ENCODE assay signal across 9 cellular contexts in genomic region chr19:40571005-40571318, GRCh38. TPM values are rescaled to one million over a fixed set of nuclear protein-coding genes. Genes with fewer than 3 reads are reported as not detected.
DNase-seq lines count a peak whose midpoint lies in the region; ATAC-seq and TF ChIP-seq lines count a peak whose summit lies in the region.
"Had no signal": no experiment of that assay in that cellular context is flagged by ENCODE, and none has a peak within 500 bp of the region (broad histone marks: within the 10 kb centered on the region; RNA-seq: fewer than 3 reads in every experiment).

No MANE protein-coding gene starts in this region.

- no peaks in the 10 kb centered on the region for H4K20me1 ChIP-seq in hepatocyte (ENCODE audit: insufficient read depth, poor library complexity, severe bottlenecking)

- CTCF ChIA-PET in activated CD8-positive, alpha-beta memory T cell treated with anti-CD3 and anti-CD28 coated beads, Interleukin-2, amount 10 ng/mL, durations not matched to agents 7 days and 5 days (lab: Charles Lee): interaction anchor here (0.7 to 5.1 kb wide), 13 partner anchors 22 to 587 kb away, joined by 3 to 40 read pairs (median 4); partner anchors contain the start of gene LTBP4
- CTCF ChIA-PET in activated CD4-positive, alpha-beta memory T cell treated with anti-CD3 and anti-CD28 coated beads, Interleukin-2, amount 10 ng/mL, durations not matched to agents 7 days and 5 days (lab: Charles Lee): interaction anchor here (0.7 to 1.6 kb wide), 18 partner anchors 12 to 600 kb away, joined by 3 to 20 read pairs (median 5); partner anchors contain the start of gene PSMC4

- H3K27ac Mint-ChIP-seq in activated CD8-positive, alpha-beta memory T cell treated with anti-CD3 and anti-CD28 coated beads, Interleukin-2, amount 10 ng/mL, durations not matched to agents 7 days and 5 days: peak overlapping the region; percentile 81
- peak overlapping the region; percentile 4 for H3K27ac Mint-ChIP-seq in activated CD4-positive, alpha-beta memory T cell treated with anti-CD3 and anti-CD28 coated beads, Interleukin-2, amount 10 ng/mL, durations not matched to agents 7 days and 5 days

- H3K27me3 Mint-ChIP-seq in activated CD8-positive, alpha-beta memory T cell treated with anti-CD3 and anti-CD28 coated beads, Interleukin-2, amount 10 ng/mL, durations not matched to agents 7 days and 5 days: peaks cover 29% of the 10 kb centered on the region
- H3K27me3 Mint-ChIP-seq in activated CD4-positive, alpha-beta memory T cell treated with anti-CD3 and anti-CD28 coated beads, Interleukin-2, amount 10 ng/mL, durations not matched to agents 7 days and 5 days: peaks cover 31% of the 10 kb centered on the region

- no peaks in the 10 kb centered on the region for H3K36me3 Mint-ChIP-seq in activated CD8-positive, alpha-beta memory T cell treated with anti-CD3 and anti-CD28 coated beads, Interleukin-2, amount 10 ng/mL, durations not matched to agents 7 days and 5 days
- no peaks in the 10 kb centered on the region for H3K36me3 Mint-ChIP-seq in activated CD4-positive, alpha-beta memory T cell treated with anti-CD3 and anti-CD28 coated beads, Interleukin-2, amount 10 ng/mL, durations not matched to agents 7 days and 5 days (ENCODE audit: low read depth)

- 45% methylated on average over 3 of the region's 3 CpGs for WGBS in hepatocyte (ENCODE audit: low lambda C conversion rate, missing lambda C conversion rate)
- WGBS in thymus: 43% methylated on average over 3 of the region's 3 CpGs

- no peaks in the 10 kb centered on the region for H3K9me3 Mint-ChIP-seq in activated CD8-positive, alpha-beta memory T cell treated with anti-CD3 and anti-CD28 coated beads, Interleukin-2, amount 10 ng/mL, durations not matched to agents 7 days and 5 days (ENCODE audit: low read depth)
- no peaks in the 10 kb centered on the region for H3K9me3 Mint-ChIP-seq in activated CD4-positive, alpha-beta memory T cell treated with anti-CD3 and anti-CD28 coated beads, Interleukin-2, amount 10 ng/mL, durations not matched to agents 7 days and 5 days

- no peaks in the 10 kb centered on the region for H3K36me3 ChIP-seq in hepatocyte (replicated peaks; ENCODE audit: insufficient read depth, low read depth)
- no peaks in the 10 kb centered on the region for H3K36me3 ChIP-seq in thymus (ENCODE audit: control insufficient read depth, insufficient read depth)

- H3K4me2 ChIP-seq in hepatocyte: peak overlapping the region; percentile 82

- H3K9me2 ChIP-seq in hepatocyte (replicated peaks; ENCODE audit: insufficient read depth): no peaks in the 10 kb centered on the region

- H3K27ac ChIP-seq in hepatocyte (no peak overlapping the region), thymus (ENCODE audit: low read depth) (no peak overlapping the region)

- DNase-seq in activated CD8-positive, alpha-beta memory T cell treated with anti-CD3 and anti-CD28 coated beads, Interleukin-2, amount 10 ng/mL, durations not matched to agents 7 days and 5 days: no peak
- no peak for DNase-seq in activated CD8-positive, alpha-beta memory T cell treated with anti-CD3 and anti-CD28 coated beads for 24 hours
- DNase-seq in activated CD4-positive, alpha-beta memory T cell treated with anti-CD3 and anti-CD28 coated beads, Interleukin-2, amount 10 ng/mL, durations not matched to agents 7 days and 5 days: no peak
- DNase-seq in hepatocyte (ENCODE audit: low spot score): no peak
- no peak for DNase-seq in glomerular visceral epithelial cell (ENCODE audit: extremely low spot score)
- no peak for DNase-seq in DMS79 (lab: John Stamatoyannopoulos, UW)

- H3K79me2 ChIP-seq in hepatocyte: no peaks in the 10 kb centered on the region

- H3K4me3 ChIP-seq in hepatocyte: no peak overlapping the region
- H3K4me3 ChIP-seq in thymus (ENCODE audit: low read length): peak overlapping the region; percentile 36
- H3K4me3 ChIP-seq: lung had no signal

- H3K4me1 ChIP-seq in hepatocyte (ENCODE audit: insufficient read depth): no peaks in the 10 kb centered on the region
- H3K4me1 ChIP-seq in thymus (ENCODE audit: control insufficient read depth, insufficient read depth, low read length): peaks cover 4% of the 10 kb centered on the region

- H3K27me3 ChIP-seq in hepatocyte: peaks cover 37% of the 10 kb centered on the region
- H3K27me3 ChIP-seq in thymus (ENCODE audit: control insufficient read depth, insufficient read depth): peaks cover 32% of the 10 kb centered on the region

- POLR2A ChIA-PET in activated CD4-positive, alpha-beta memory T cell treated with anti-CD3 and anti-CD28 coated beads, Interleukin-2, amount 10 ng/mL, durations not matched to agents 7 days and 5 days (lab: Charles Lee): interaction anchor here (0.8 to 2.0 kb wide), 6 partner anchors 27 to 692 kb away, joined by 3 to 10 read pairs (median 6); partner anchors contain the start of gene ACTMAP

- H3K4me1 Mint-ChIP-seq in activated CD8-positive, alpha-beta memory T cell treated with anti-CD3 and anti-CD28 coated beads, Interleukin-2, amount 10 ng/mL, durations not matched to agents 7 days and 5 days: peaks cover 17% of the 10 kb centered on the region
- peaks cover 19% of the 10 kb centered on the region for H3K4me1 Mint-ChIP-seq in activated CD4-positive, alpha-beta memory T cell treated with anti-CD3 and anti-CD28 coated beads, Interleukin-2, amount 10 ng/mL, durations not matched to agents 7 days and 5 days

- no peak overlapping the region for H2AFZ ChIP-seq in hepatocyte

- peak overlapping the region; percentile 56 for H3K4me3 Mint-ChIP-seq in activated CD8-positive, alpha-beta memory T cell treated with anti-CD3 and anti-CD28 coated beads, Interleukin-2, amount 10 ng/mL, durations not matched to agents 7 days and 5 days
- peak overlapping the region; percentile 49 for H3K4me3 Mint-ChIP-seq in activated CD4-positive, alpha-beta memory T cell treated with anti-CD3 and anti-CD28 coated beads, Interleukin-2, amount 10 ng/mL, durations not matched to agents 7 days and 5 days

- no peak for TF ChIP-seq CTCF in hepatocyte (IDR thresholded peaks at IDR 0.05; ENCODE audit: poor library complexity)

- no peak for ATAC-seq in activated CD8-positive, alpha-beta memory T cell treated with anti-CD3 and anti-CD28 coated beads, Interleukin-2, amount 10 ng/mL, durations not matched to agents 7 days and 5 days
- ATAC-seq in HG02852 (IDR thresholded peaks at IDR 0.05; ENCODE audit: unreplicated experiment): no peak

- H3K9me3 ChIP-seq in hepatocyte (ENCODE audit: low read depth) (no peaks in the 10 kb centered on the region), thymus (ENCODE audit: control insufficient read depth) (no peaks in the 10 kb centered on the region)

RNA-seq across cellular contexts. Expression of gene SHKBP1, which starts 5.7 kb away (rescaled TPM):
- 100 to 1,000 TPM; 135 to 153 TPM for total RNA-seq in activated CD8-positive, alpha-beta memory T cell treated with anti-CD3 and anti-CD28 coated beads, Interleukin-2, amount 10 ng/mL, durations not matched to agents 7 days and 5 days
- total RNA-seq in activated CD4-positive, alpha-beta memory T cell treated with anti-CD3 and anti-CD28 coated beads, Interleukin-2, amount 10 ng/mL, durations not matched to agents 7 days and 5 days: 100 to 1,000 TPM; 139 to 150 TPM
- 22.6 and 44.6 TPM in 2 replicates for total RNA-seq in hepatocyte
- 81.3 and 83.6 TPM in 2 replicates for polyA plus RNA-seq in hepatocyte
- 117 TPM for polyA plus RNA-seq in thymus

RNA-seq across cellular contexts. Expression of gene LTBP4, which starts 30.2 kb away (rescaled TPM):
- total RNA-seq in activated CD8-positive, alpha-beta memory T cell treated with anti-CD3 and anti-CD28 coated beads, Interleukin-2, amount 10 ng/mL, durations not matched to agents 7 days and 5 days: 10 to 100 TPM; 42.8 to 75.9 TPM
- 100 to 1,000 TPM; 121 to 122 TPM for total RNA-seq in activated CD4-positive, alpha-beta memory T cell treated with anti-CD3 and anti-CD28 coated beads, Interleukin-2, amount 10 ng/mL, durations not matched to agents 7 days and 5 days
- total RNA-seq in hepatocyte: 45.6 and 50.2 TPM in 2 replicates
- polyA plus RNA-seq in hepatocyte: 163 and 185 TPM in 2 replicates
- 35.6 TPM for polyA plus RNA-seq in thymus
